In the genomic region with DNA sequence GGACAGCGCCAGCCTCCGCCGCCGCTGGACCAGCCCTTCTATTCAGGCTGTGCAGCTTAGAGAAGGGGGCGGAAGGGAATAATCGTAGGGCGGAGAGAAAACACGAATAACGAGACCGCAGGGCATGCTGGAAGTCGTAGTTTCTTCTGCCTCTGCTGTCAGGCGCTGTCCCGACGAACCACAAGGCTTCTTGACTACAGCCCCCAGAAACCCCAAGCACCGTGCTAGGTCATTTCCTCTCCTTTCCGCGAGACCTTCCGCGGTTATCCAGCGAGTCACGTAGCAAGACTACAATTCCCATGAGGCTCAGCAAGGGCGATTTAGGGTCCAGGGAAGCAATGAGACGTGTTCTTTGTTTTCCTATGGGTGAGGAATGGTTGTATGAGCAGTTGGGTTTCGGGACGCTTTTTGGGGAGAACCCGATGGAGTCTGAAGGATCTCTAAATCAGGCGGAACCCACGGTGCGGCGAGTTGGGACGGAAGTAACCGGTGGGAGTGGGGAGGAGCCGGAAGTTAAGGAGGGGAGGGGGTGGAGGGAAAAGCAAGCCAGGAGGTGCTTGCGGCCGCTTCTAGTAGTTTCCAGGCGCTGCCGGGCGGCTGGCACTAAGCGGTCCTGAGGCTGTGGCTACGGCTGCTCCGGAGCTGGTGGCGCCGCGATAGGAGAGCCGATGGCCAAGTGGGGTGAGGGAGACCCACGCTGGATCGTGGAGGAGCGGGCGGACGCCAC, we compare ENCODE assay signal across 8 cellular contexts. TPM values are rescaled to one million over a fixed set of nuclear protein-coding genes. Genes with fewer than 3 reads are reported as not detected.
A peak's percentile ranks its signal among the peaks of the same experiment; 100 is the strongest.
DNase-seq lines count a peak whose midpoint lies in the region; ATAC-seq and TF ChIP-seq lines count a peak whose summit lies in the region.

Gene AHSA1, plus strand, starts transcription at position 572 of the 727 bp plus-strand sequence. Its CDS starts 97 bp downstream, at position 669.
Gene VIPAS39, minus strand, starts transcription at position 80 of the 727 bp plus-strand sequence. CDS start 3,499 bp downstream, outside the sequence.

- intact Hi-C loops in activated CD4-positive, alpha-beta memory T cell treated with anti-CD3 and anti-CD28 coated beads for 36 hours (cut with micrococcal nuclease), result loop anchor here (1.0 to 10.0 kb wide), 16 partner anchors 80 to 693 kb away; partner anchors contain the start of genes ADCK1, ALKBH1, ANGEL1 and CIPC
- intact Hi-C loops in right lobe of liver (cut with DNase I), result no loop called here

- WGBS in right lobe of liver (ENCODE audit: insufficient coverage, low coverage, low lambda C conversion rate, missing lambda C conversion rate), result 0% methylated on average over 35 of the region's 50 CpGs

- H3K27ac ChIP-seq in duodenal mucosa (ENCODE audit: low read depth, low read length) (peak within 1 kb of the TSS; percentile 96), right lobe of liver (peak within 1 kb of the TSS; percentile 98 to 99 (median 98))

- H3K9me3 ChIP-seq in duodenal mucosa (ENCODE audit: control insufficient read depth in 1 of 2, low read length in 2 of 2) (no peaks in the 10 kb centered on the region), right lobe of liver (no peaks in the 10 kb centered on the region)

- no peak for TF ChIP-seq CTCF in right lobe of liver (IDR thresholded peaks at IDR 0.05)

- peaks cover 37% of the 10 kb centered on the region for H3K36me3 Mint-ChIP-seq in activated CD4-positive, alpha-beta memory T cell treated with anti-CD3 and anti-CD28 coated beads for 36 hours

- H3K4me3 ChIP-seq in duodenal mucosa (ENCODE audit: low read depth in 1 of 2, low read length in 2 of 2) (peak within 1 kb of the TSS; percentile 95 to 96), right lobe of liver (peak within 1 kb of the TSS; percentile 72 to 83 (median 81))

- TF ChIP-seq POLR2A in right lobe of liver (IDR thresholded peaks at IDR 0.05), result peak; percentile 56

- H3K36me3 ChIP-seq in duodenal mucosa (ENCODE audit: control insufficient read depth in 1 of 2, insufficient read depth in 2 of 2, low read length in 2 of 2) (peaks cover 27 to 34% of the 10 kb centered on the region in 2 donors), right lobe of liver (peaks cover 7 to 37% (median 20%) of the 10 kb centered on the region in 4 donors)

- peak within 1 kb of the TSS; percentile 93 to 97 for H3K9ac ChIP-seq in duodenal mucosa (ENCODE audit: low read depth in 1 of 2, low read length in 2 of 2)

- CTCF ChIA-PET in activated CD4-positive, alpha-beta memory T cell treated with anti-CD3 and anti-CD28 coated beads for 36 hours (lab: Charles Lee), result interaction anchor here (0.6 to 2.5 kb wide), 7 partner anchors 81 to 305 kb away, joined by 3 to 10 read pairs (median 6); partner anchors contain the start of genes SAMD15 and TMED8

- no peaks in the 10 kb centered on the region for H3K9me3 Mint-ChIP-seq in activated CD4-positive, alpha-beta memory T cell treated with anti-CD3 and anti-CD28 coated beads for 36 hours

- POLR2A ChIA-PET in activated CD4-positive, alpha-beta memory T cell treated with anti-CD3 and anti-CD28 coated beads for 36 hours (lab: Charles Lee), result interaction anchor here (1.0 to 1.9 kb wide), 3 partner anchors 81 to 154 kb away, joined by 3 to 10 read pairs (median 5); partner anchors contain the start of genes SAMD15 and TMED8

- H3K27me3 Mint-ChIP-seq in activated CD4-positive, alpha-beta memory T cell treated with anti-CD3 and anti-CD28 coated beads for 36 hours, result no peaks in the 10 kb centered on the region

- H3K27me3 ChIP-seq in duodenal mucosa (ENCODE audit: control insufficient read depth in 1 of 2, insufficient read depth in 2 of 2, low read length in 2 of 2) (no peaks in the 10 kb centered on the region), right lobe of liver (no peaks in the 10 kb centered on the region)

- DNase-seq in CD1c-positive myeloid dendritic cell (ENCODE audit: extremely low spot score) (peak; percentile 98), NCI-H82 treated with DMSO at 0.1 percent for 48 hours (lab: John Stamatoyannopoulos, UW; ENCODE audit: unreplicated experiment) (peak; percentile 97), right lobe of liver (peak; percentile 94 to 98 (median 95))
- DNase-seq in activated CD4-positive, alpha-beta memory T cell treated with anti-CD3 and anti-CD28 coated beads for 36 hours, result peak; percentile 97
- DNase-seq in stimulated activated CD4-positive, alpha-beta T cell treated with anti-CD3 and anti-CD28 coated beads, Interleukin-4, amount 100 ng/mL, for 4 hours, result peak; percentile 79 to 96

- peak within 1 kb of the TSS; percentile 100 for H3K4me3 Mint-ChIP-seq in activated CD4-positive, alpha-beta memory T cell treated with anti-CD3 and anti-CD28 coated beads for 36 hours

- H3K27ac Mint-ChIP-seq in activated CD4-positive, alpha-beta memory T cell treated with anti-CD3 and anti-CD28 coated beads for 36 hours, result peak within 1 kb of the TSS; percentile 98

- H3K4me1 ChIP-seq in duodenal mucosa (ENCODE audit: control insufficient read depth in 1 of 2, insufficient read depth in 2 of 2, low read length in 2 of 2), result peaks cover 18 to 22% of the 10 kb centered on the region in 2 donors
- H3K4me1 ChIP-seq in right lobe of liver, result peaks cover 0 to 20% (median 4%) of the 10 kb centered on the region in 4 donors

- H3K4me1 Mint-ChIP-seq in activated CD4-positive, alpha-beta memory T cell treated with anti-CD3 and anti-CD28 coated beads for 36 hours (ENCODE audit: low read depth), result peaks cover 35% of the 10 kb centered on the region

- ATAC-seq in GM19438 (IDR thresholded peaks at IDR 0.05; ENCODE audit: low read depth, unreplicated experiment), result peak; percentile 87
- ATAC-seq in HG03575 (IDR thresholded peaks at IDR 0.05; ENCODE audit: extremely low read depth, insufficient number of reproducible peaks, low FRiP score, unreplicated experiment), result peak; percentile 80
- ATAC-seq in right lobe of liver, result peak; percentile 95 to 98 (median 97)

RNA-seq across cellular contexts. Expression of gene AHSA1, which starts in this region (rescaled TPM):
- 100 to 1,000 TPM; 253 to 269 TPM for total RNA-seq in activated CD4-positive, alpha-beta memory T cell treated with anti-CD3 and anti-CD28 coated beads for 36 hours
- 100 to 1,000 TPM in 1 of 6 experiments, 10 to 100 TPM in 5; 40.6 to 114 (median 77.6) TPM for total RNA-seq in right lobe of liver

RNA-seq across cellular contexts. Expression of gene VIPAS39, which starts in this region (rescaled TPM):
- total RNA-seq in activated CD4-positive, alpha-beta memory T cell treated with anti-CD3 and anti-CD28 coated beads for 36 hours, result 10 to 100 TPM; 14.9 to 16.8 TPM
- total RNA-seq in right lobe of liver, result 1 to 10 TPM; 7.2 to 9.9 (median 8.6) TPM

Comparison
In these comparisons a context has a peak if more than half of its experiments do, and no peak if none do; other contexts are left out.
1. Peak in every context shown above with its lines: DNase-seq, ATAC-seq, H3K4me3 ChIP-seq and H3K27ac ChIP-seq.